Comparison of ENCODE assay signal across 1 cellular context in genomic region chr12:50017047-50017446, GRCh38.
A peak's percentile ranks its signal among the peaks of the same experiment; 100 is the strongest.
TF ChIP-seq lines count a peak whose summit lies in the region.

No MANE protein-coding gene starts in this region.

TF ChIP-seq in K562, 482 proteins besides CTCF, POLR2A, EP300 and RAD21:
- TF ChIP-seq PHF21A (IDR thresholded peaks at IDR 0.05; ENCODE audit: borderline replicate concordance, low read depth) = no peak
- 0 out of 2 replicates have a peak, but pooled peaks have one; percentile 30 for TF ChIP-seq MAFG (tag; conservative IDR thresholded peaks at IDR 0.05)
- 0 out of 2 replicates have a peak, but pooled peaks have one; percentile 19 for TF ChIP-seq MAFK (IDR thresholded peaks at IDR 0.05; ENCODE audit: low read length)
- no peak for TF ChIP-seq KLF16 (IDR thresholded peaks at IDR 0.05)
- TF ChIP-seq ZNF316 (IDR thresholded peaks at IDR 0.05) = peak; percentile 56
- TF ChIP-seq C11orf30 (IDR thresholded peaks at IDR 0.05; ENCODE audit: low read depth) = peak; percentile 27; the same call in 1 of the 2 replicates
